In the genomic region with DNA sequence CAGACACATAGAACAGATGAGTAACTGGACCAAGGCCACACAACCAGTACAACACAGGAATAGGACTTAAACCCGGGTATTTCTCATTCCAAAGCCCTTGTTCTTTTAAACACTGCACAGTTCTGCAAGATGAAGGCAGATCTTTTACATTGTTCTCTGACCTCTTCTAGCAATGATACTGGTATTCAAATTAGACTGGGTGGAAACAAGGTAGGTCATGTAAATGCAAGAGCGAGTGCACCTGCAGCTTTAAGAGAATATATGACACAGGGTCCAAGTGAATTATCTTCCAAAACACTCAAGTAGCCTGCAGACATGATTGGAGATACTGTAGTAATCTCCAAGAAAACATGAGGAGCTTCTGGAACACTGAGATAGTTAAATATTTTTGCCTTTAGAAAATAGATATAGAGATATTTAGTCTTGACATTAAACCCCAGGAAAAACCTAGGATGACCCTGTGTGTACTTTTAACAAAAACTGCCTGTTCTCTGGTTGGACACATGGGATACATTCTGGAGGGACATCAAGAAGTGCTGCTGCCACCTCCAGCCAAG, we compare ENCODE assay signal across 1 cellular context.
A peak's percentile ranks its signal among the peaks of the same experiment; 100 is the strongest.
TF ChIP-seq lines count a peak whose summit lies in the region.

No MANE protein-coding gene starts in this region.

TF ChIP-seq in K562, 482 proteins besides CTCF, POLR2A, EP300 and RAD21 (continued from another document):
- TF ChIP-seq, protein P1, sequence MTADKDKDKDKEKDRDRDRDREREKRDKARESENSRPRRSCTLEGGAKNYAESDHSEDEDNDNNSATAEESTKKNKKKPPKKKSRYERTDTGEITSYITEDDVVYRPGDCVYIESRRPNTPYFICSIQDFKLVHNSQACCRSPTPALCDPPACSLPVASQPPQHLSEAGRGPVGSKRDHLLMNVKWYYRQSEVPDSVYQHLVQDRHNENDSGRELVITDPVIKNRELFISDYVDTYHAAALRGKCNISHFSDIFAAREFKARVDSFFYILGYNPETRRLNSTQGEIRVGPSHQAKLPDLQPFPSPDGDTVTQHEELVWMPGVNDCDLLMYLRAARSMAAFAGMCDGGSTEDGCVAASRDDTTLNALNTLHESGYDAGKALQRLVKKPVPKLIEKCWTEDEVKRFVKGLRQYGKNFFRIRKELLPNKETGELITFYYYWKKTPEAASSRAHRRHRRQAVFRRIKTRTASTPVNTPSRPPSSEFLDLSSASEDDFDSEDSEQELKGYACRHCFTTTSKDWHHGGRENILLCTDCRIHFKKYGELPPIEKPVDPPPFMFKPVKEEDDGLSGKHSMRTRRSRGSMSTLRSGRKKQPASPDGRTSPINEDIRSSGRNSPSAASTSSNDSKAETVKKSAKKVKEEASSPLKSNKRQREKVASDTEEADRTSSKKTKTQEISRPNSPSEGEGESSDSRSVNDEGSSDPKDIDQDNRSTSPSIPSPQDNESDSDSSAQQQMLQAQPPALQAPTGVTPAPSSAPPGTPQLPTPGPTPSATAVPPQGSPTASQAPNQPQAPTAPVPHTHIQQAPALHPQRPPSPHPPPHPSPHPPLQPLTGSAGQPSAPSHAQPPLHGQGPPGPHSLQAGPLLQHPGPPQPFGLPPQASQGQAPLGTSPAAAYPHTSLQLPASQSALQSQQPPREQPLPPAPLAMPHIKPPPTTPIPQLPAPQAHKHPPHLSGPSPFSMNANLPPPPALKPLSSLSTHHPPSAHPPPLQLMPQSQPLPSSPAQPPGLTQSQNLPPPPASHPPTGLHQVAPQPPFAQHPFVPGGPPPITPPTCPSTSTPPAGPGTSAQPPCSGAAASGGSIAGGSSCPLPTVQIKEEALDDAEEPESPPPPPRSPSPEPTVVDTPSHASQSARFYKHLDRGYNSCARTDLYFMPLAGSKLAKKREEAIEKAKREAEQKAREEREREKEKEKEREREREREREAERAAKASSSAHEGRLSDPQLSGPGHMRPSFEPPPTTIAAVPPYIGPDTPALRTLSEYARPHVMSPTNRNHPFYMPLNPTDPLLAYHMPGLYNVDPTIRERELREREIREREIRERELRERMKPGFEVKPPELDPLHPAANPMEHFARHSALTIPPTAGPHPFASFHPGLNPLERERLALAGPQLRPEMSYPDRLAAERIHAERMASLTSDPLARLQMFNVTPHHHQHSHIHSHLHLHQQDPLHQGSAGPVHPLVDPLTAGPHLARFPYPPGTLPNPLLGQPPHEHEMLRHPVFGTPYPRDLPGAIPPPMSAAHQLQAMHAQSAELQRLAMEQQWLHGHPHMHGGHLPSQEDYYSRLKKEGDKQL (CRISPR knock-in tag; IDR thresholded peaks at IDR 0.05; ENCODE audit: borderline replicate concordance) = no peak
- TF ChIP-seq PHB2 (IDR thresholded peaks at IDR 0.05; ENCODE audit: low read depth) (peak; percentile 85), NCOA2 (IDR thresholded peaks at IDR 0.05; ENCODE audit: partially characterized antibody in 2 of 2) (peak in 1 of 2 experiments; percentile 23), HDAC6 (IDR thresholded peaks at IDR 0.05; ENCODE audit: low read depth, low read length) (no peak), ZNF311 (CRISPR knock-in tag; IDR thresholded peaks at IDR 0.05) (peak; percentile 76; the same call in 1 of the 2 replicates), ZNF707 (CRISPR knock-in tag; conservative IDR thresholded peaks at IDR 0.05) (no peak), XRCC3 (IDR thresholded peaks at IDR 0.05) (no peak), ZNF23 (CRISPR knock-in tag; IDR thresholded peaks at IDR 0.05) (no peak), ZFP30 (CRISPR knock-in tag; IDR thresholded peaks at IDR 0.05; ENCODE audit: borderline replicate concordance) (no peak), ZFX (CRISPR knock-in tag; IDR thresholded peaks at IDR 0.05) (no peak), PTTG1 (tag; IDR thresholded peaks at IDR 0.05; ENCODE audit: low read depth) (no peak), NR2C2 (CRISPR knock-in tag; IDR thresholded peaks at IDR 0.05) (no peak), NR2C2 (tag; IDR thresholded peaks at IDR 0.05) (peak; percentile 28; the same call in 1 of the 2 replicates), CC2D1A (IDR thresholded peaks at IDR 0.05) (peak; percentile 67; the same call in 1 of the 2 replicates), TBL1XR1 (IDR thresholded peaks at IDR 0.05; ENCODE audit: low read length in 2 of 2) (peak; percentile 71 to 96; a peak in 3 of 4 replicates), CREB1 (IDR thresholded peaks at IDR 0.05) (peak; percentile 23; the same call in 1 of the 2 replicates), CREB1 (CRISPR knock-in tag; IDR thresholded peaks at IDR 0.05) (no peak), CBFA2T2 (conservative IDR thresholded peaks at IDR 0.05) (peak; percentile 98), BMI1 (IDR thresholded peaks at IDR 0.05; ENCODE audit: low read length) (no peak), ESRRB (CRISPR knock-in tag; IDR thresholded peaks at IDR 0.05; ENCODE audit: borderline replicate concordance) (no peak), NFE2 (IDR thresholded peaks at IDR 0.05; ENCODE audit: low read depth) (peak; percentile 58; the same call in 1 of the 2 replicates), MTA3 (IDR thresholded peaks at IDR 0.05; ENCODE audit: borderline replicate concordance) (no peak), FOXM1 (IDR thresholded peaks at IDR 0.05; ENCODE audit: low read depth) (peak; percentile 95), FOXM1 (CRISPR knock-in tag; IDR thresholded peaks at IDR 0.05; ENCODE audit: low read depth) (no peak), ADNP (tag; IDR thresholded peaks at IDR 0.05) (no peak), ZNF263 (CRISPR knock-in tag; IDR thresholded peaks at IDR 0.05; ENCODE audit: borderline replicate concordance) (no peak), MEIS2 (IDR thresholded peaks at IDR 0.05; ENCODE audit: partially characterized antibody) (peak; percentile 22), ZSCAN32 (CRISPR knock-in tag; IDR thresholded peaks at IDR 0.05) (no peak), GATAD2A (IDR thresholded peaks at IDR 0.05) (no peak), ZNF696 (CRISPR knock-in tag; conservative IDR thresholded peaks at IDR 0.05) (no peak), NCOR1 (IDR thresholded peaks at IDR 0.05) (peak; percentile 97), SMARCA5 (IDR thresholded peaks at IDR 0.05) (no peak), POLR2AphosphoS5 (IDR thresholded peaks at IDR 0.05; ENCODE audit: control insufficient read depth, insufficient read depth, low read depth, low read length) (peak; percentile 86), MTA2 (IDR thresholded peaks at IDR 0.05; ENCODE audit: low read depth) (peak; percentile 95), TAL1 (IDR thresholded peaks at IDR 0.05) (peak; percentile 98), ETV6 (IDR thresholded peaks at IDR 0.05; ENCODE audit: borderline replicate concordance in 1 of 2, low read depth in 2 of 2, low read length in 1 of 2) (0 out of 4 replicates have a peak, but pooled peaks of 1 of the 2 experiments have one; percentile 35), ETV6 (CRISPR knock-in tag; IDR thresholded peaks at IDR 0.05; ENCODE audit: borderline replicate concordance) (no peak), KDM4B (IDR thresholded peaks at IDR 0.05; ENCODE audit: borderline replicate concordance in 2 of 2, low read depth in 1 of 2) (no peak), RUNX1 (IDR thresholded peaks at IDR 0.05; ENCODE audit: low read depth) (no peak), MXI1 (IDR thresholded peaks at IDR 0.05; ENCODE audit: low read depth, low read length) (peak; percentile 29; the same call in 1 of the 2 replicates), ZC3H11A (IDR thresholded peaks at IDR 0.05; ENCODE audit: low read depth, low read length) (no peak), KDM1A (IDR thresholded peaks at IDR 0.05) (peak; percentile 28 to 60; a peak in 2 of 4 replicates)
- TF ChIP-seq, protein P2, sequence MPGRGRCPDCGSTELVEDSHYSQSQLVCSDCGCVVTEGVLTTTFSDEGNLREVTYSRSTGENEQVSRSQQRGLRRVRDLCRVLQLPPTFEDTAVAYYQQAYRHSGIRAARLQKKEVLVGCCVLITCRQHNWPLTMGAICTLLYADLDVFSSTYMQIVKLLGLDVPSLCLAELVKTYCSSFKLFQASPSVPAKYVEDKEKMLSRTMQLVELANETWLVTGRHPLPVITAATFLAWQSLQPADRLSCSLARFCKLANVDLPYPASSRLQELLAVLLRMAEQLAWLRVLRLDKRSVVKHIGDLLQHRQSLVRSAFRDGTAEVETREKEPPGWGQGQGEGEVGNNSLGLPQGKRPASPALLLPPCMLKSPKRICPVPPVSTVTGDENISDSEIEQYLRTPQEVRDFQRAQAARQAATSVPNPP (IDR thresholded peaks at IDR 0.05; ENCODE audit: borderline replicate concordance, insufficient read depth, insufficient read length) = no peak
- TF ChIP-seq, protein P3, sequence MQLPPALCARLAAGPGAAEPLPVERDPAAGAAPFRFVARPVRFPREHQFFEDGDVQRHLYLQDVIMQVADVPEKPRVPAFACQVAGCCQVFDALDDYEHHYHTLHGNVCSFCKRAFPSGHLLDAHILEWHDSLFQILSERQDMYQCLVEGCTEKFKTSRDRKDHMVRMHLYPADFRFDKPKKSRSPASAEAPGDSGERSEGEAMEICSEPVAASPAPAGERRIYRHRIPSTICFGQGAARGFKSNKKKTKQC (CRISPR knock-in tag; IDR thresholded peaks at IDR 0.05) = no peak
- TF ChIP-seq, protein P4, sequence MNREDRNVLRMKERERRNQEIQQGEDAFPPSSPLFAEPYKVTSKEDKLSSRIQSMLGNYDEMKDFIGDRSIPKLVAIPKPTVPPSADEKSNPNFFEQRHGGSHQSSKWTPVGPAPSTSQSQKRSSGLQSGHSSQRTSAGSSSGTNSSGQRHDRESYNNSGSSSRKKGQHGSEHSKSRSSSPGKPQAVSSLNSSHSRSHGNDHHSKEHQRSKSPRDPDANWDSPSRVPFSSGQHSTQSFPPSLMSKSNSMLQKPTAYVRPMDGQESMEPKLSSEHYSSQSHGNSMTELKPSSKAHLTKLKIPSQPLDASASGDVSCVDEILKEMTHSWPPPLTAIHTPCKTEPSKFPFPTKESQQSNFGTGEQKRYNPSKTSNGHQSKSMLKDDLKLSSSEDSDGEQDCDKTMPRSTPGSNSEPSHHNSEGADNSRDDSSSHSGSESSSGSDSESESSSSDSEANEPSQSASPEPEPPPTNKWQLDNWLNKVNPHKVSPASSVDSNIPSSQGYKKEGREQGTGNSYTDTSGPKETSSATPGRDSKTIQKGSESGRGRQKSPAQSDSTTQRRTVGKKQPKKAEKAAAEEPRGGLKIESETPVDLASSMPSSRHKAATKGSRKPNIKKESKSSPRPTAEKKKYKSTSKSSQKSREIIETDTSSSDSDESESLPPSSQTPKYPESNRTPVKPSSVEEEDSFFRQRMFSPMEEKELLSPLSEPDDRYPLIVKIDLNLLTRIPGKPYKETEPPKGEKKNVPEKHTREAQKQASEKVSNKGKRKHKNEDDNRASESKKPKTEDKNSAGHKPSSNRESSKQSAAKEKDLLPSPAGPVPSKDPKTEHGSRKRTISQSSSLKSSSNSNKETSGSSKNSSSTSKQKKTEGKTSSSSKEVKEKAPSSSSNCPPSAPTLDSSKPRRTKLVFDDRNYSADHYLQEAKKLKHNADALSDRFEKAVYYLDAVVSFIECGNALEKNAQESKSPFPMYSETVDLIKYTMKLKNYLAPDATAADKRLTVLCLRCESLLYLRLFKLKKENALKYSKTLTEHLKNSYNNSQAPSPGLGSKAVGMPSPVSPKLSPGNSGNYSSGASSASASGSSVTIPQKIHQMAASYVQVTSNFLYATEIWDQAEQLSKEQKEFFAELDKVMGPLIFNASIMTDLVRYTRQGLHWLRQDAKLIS (CRISPR knock-in tag; IDR thresholded peaks at IDR 0.05) = no peak
- TF ChIP-seq, protein P5, sequence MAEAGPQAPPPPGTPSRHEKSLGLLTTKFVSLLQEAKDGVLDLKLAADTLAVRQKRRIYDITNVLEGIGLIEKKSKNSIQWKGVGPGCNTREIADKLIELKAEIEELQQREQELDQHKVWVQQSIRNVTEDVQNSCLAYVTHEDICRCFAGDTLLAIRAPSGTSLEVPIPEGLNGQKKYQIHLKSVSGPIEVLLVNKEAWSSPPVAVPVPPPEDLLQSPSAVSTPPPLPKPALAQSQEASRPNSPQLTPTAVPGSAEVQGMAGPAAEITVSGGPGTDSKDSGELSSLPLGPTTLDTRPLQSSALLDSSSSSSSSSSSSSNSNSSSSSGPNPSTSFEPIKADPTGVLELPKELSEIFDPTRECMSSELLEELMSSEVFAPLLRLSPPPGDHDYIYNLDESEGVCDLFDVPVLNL (CRISPR knock-in tag; IDR thresholded peaks at IDR 0.05; ENCODE audit: low read depth) = no peak
- TF ChIP-seq, protein P6, sequence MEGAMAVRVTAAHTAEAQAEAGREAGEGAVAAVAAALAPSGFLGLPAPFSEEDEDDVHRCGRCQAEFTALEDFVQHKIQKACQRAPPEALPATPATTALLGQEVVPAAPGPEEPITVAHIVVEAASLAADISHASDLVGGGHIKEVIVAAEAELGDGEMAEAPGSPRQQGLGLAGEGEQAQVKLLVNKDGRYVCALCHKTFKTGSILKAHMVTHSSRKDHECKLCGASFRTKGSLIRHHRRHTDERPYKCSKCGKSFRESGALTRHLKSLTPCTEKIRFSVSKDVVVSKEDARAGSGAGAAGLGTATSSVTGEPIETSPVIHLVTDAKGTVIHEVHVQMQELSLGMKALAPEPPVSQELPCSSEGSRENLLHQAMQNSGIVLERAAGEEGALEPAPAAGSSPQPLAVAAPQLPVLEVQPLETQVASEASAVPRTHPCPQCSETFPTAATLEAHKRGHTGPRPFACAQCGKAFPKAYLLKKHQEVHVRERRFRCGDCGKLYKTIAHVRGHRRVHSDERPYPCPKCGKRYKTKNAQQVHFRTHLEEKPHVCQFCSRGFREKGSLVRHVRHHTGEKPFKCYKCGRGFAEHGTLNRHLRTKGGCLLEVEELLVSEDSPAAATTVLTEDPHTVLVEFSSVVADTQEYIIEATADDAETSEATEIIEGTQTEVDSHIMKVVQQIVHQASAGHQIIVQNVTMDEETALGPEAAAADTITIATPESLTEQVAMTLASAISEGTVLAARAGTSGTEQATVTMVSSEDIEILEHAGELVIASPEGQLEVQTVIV (CRISPR knock-in tag; IDR thresholded peaks at IDR 0.05; ENCODE audit: borderline replicate concordance) = no peak
- TF ChIP-seq, protein P7, sequence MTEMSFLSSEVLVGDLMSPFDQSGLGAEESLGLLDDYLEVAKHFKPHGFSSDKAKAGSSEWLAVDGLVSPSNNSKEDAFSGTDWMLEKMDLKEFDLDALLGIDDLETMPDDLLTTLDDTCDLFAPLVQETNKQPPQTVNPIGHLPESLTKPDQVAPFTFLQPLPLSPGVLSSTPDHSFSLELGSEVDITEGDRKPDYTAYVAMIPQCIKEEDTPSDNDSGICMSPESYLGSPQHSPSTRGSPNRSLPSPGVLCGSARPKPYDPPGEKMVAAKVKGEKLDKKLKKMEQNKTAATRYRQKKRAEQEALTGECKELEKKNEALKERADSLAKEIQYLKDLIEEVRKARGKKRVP (CRISPR knock-in tag; IDR thresholded peaks at IDR 0.05) = no peak
